Comparison of ENCODE assay signal across 10 cellular contexts in genomic region chr17:7705269-7706255, GRCh38. TPM values are rescaled to one million over a fixed set of nuclear protein-coding genes. Genes with fewer than 3 reads are reported as not detected.
A peak's percentile ranks its signal among the peaks of the same experiment; 100 is the strongest.
DNase-seq lines count a peak whose midpoint lies in the region; ATAC-seq and TF ChIP-seq lines count a peak whose summit lies in the region.
"Had no signal": no experiment of that assay in that cellular context is flagged by ENCODE, and none has a peak within 500 bp of the region (broad histone marks: within the 10 kb centered on the region; RNA-seq: fewer than 3 reads in every experiment).

No MANE protein-coding gene starts in this region.

- no peak overlapping the region for H4K8ac ChIP-seq in mesendoderm (ENCODE audit: low read depth, low read length)

- peaks cover 2% of the 10 kb centered on the region for H3K36me3 Mint-ChIP-seq in chondrocyte (ENCODE audit: low read depth)

- peak in 2 of 4 donors; percentile 8 to 31 for ATAC-seq in heart left ventricle
- no peak for ATAC-seq in Right ventricle myocardium inferior
- ATAC-seq in GM19351 (IDR thresholded peaks at IDR 0.05; ENCODE audit: unreplicated experiment): no peak
- ATAC-seq in GM19324 (IDR thresholded peaks at IDR 0.05; ENCODE audit: low FRiP score, unreplicated experiment): no peak

- H3K27me3 ChIP-seq in heart left ventricle (peaks cover 13 to 47% (median 30%) of the 10 kb centered on the region in 9 donors), mesendoderm (ENCODE audit: insufficient read depth, low read length, poor library complexity) (peaks cover 3% of the 10 kb centered on the region), uterus (no peaks in the 10 kb centered on the region)

- H3K9me3 Mint-ChIP-seq in chondrocyte (ENCODE audit: low read depth): no peaks in the 10 kb centered on the region

- no peak overlapping the region for H2BK15ac ChIP-seq in mesendoderm (replicated peaks; ENCODE audit: low read depth)

- H3K4me3 ChIP-seq in heart left ventricle (peak overlapping the region; percentile 7 to 54 (median 46)), mesendoderm (ENCODE audit: low read length) (peak overlapping the region; percentile 45), uterus (peak overlapping the region; percentile 31 to 44)
- H3K4me3 ChIP-seq: lung had no signal

- H2BK120ac ChIP-seq in mesendoderm (ENCODE audit: low read depth, low read length): no peak overlapping the region

- DNase-seq in heart left ventricle (peak in 1 of 5 donors; percentile 21), Right ventricle myocardium inferior (ENCODE audit: missing footprints) (no peak), chondrocyte (ENCODE audit: low spot score) (no peak), mesendoderm (no peak), uterus (no peak), KBM-7 (no peak)
- DNase-seq: NCI-H2107 had no signal

- no peak overlapping the region for H3K23ac ChIP-seq in mesendoderm (ENCODE audit: low read length)

- 3 to 10% (median 6%) methylated on average over 22 to 50 of the region's 50 CpGs for WGBS in heart left ventricle, 4 donors
- WGBS in mesendoderm (ENCODE audit: extremely low coverage, insufficient coverage, low lambda C conversion rate): no CpG with 5 or more reads among the region's 50 CpGs

- H3K36me3 ChIP-seq in heart left ventricle (peaks cover 0 to 19% (median 13%) of the 10 kb centered on the region in 9 donors), mesendoderm (ENCODE audit: control insufficient read depth, insufficient read depth, low read length) (no peaks in the 10 kb centered on the region), uterus (no peaks in the 10 kb centered on the region)

- in situ Hi-C loops in KBM-7 (cut with MboI; ENCODE audit: low pct_unique_long_range_greater_than_20kb, low sequenced_read_pairs): no loop called here

- H3K4me3 Mint-ChIP-seq in chondrocyte (ENCODE audit: unreplicated experiment): peak overlapping the region; percentile 78

- H3K27ac ChIP-seq in heart left ventricle (no peak overlapping the region), mesendoderm (ENCODE audit: low read depth, low read length) (no peak overlapping the region), uterus (peak overlapping the region; percentile 22 to 34)

- no peak overlapping the region for H3K4ac ChIP-seq in mesendoderm (ENCODE audit: low read depth, low read length)

- H2AK5ac ChIP-seq in mesendoderm (ENCODE audit: low read length): no peak overlapping the region

- H3K4me2 ChIP-seq in mesendoderm (ENCODE audit: low read length): peak overlapping the region; percentile 67

- H3K79me2 ChIP-seq in mesendoderm (ENCODE audit: control insufficient read depth, insufficient read depth, low read length): no peaks in the 10 kb centered on the region

- peak overlapping the region; percentile 72 for H3K9ac ChIP-seq in mesendoderm (ENCODE audit: low read length)

- peaks cover 27% of the 10 kb centered on the region for H3K4me1 Mint-ChIP-seq in chondrocyte (ENCODE audit: low read depth)

- intact Hi-C loops in heart left ventricle (cut with DNase I) (no loop called here), Right ventricle myocardium inferior (cut with DNase I) (no loop called here), uterus (cut with DNase I; ENCODE audit: low total_unique reads) (no loop called here)

- no peak overlapping the region for H2BK5ac ChIP-seq in mesendoderm (ENCODE audit: low read length)

- H3K18ac ChIP-seq in mesendoderm (ENCODE audit: low read length): peak overlapping the region; percentile 54

- H4K5ac ChIP-seq in mesendoderm (ENCODE audit: low read length): no peak overlapping the region

- no peak overlapping the region for H3K27ac Mint-ChIP-seq in chondrocyte (ENCODE audit: unreplicated experiment)

- H3K4me1 ChIP-seq in heart left ventricle (peaks cover 5 to 29% (median 16%) of the 10 kb centered on the region in 12 donors), mesendoderm (ENCODE audit: control insufficient read depth, low read depth, low read length) (peaks cover 6% of the 10 kb centered on the region), uterus (peaks cover 0 to 17% of the 10 kb centered on the region in 2 donors)

- H3K79me1 ChIP-seq in mesendoderm (ENCODE audit: low read length): no peaks in the 10 kb centered on the region

- no peak for TF ChIP-seq CTCF in heart left ventricle (IDR thresholded peaks at IDR 0.05)
- peak; percentile 4 for TF ChIP-seq CTCF in chondrocyte (IDR thresholded peaks at IDR 0.05)
- no peak for TF ChIP-seq CTCF in uterus (IDR thresholded peaks at IDR 0.05)

- no peak for TF ChIP-seq POLR2A in heart left ventricle (IDR thresholded peaks at IDR 0.05)
- no peak for TF ChIP-seq POLR2A in uterus (IDR thresholded peaks at IDR 0.05)

- H3K9me3 ChIP-seq in heart left ventricle (no peaks in the 10 kb centered on the region), uterus (no peaks in the 10 kb centered on the region)

- peaks cover 11% of the 10 kb centered on the region for H3K27me3 Mint-ChIP-seq in chondrocyte (ENCODE audit: low read depth)

- H3K56ac ChIP-seq in mesendoderm (ENCODE audit: low read length): peak overlapping the region; percentile 82

RNA-seq across cellular contexts. Expression of gene EFNB3, which starts 0.6 kb away (rescaled TPM):
- total RNA-seq in heart left ventricle: 1 to 10 TPM in 1 of 9 donors, under 1 TPM in 8; 0.10 to 4.6 (median 0.36) TPM
- polyA plus RNA-seq in heart left ventricle: under 1 TPM; 0.15 to 0.43 TPM
- total RNA-seq in Right ventricle myocardium inferior: 0.11 TPM
- 4.1 to 6.5 TPM (median 6.4 TPM) in 3 replicates for total RNA-seq in chondrocyte
- polyA plus RNA-seq in mesendoderm (2013, experiment 1 of 2): 5.9 TPM
- 5.8 TPM for polyA plus RNA-seq in mesendoderm (2013, experiment 2 of 2)
- total RNA-seq in uterus: 10 to 100 TPM in 2 of 4 donors, under 1 TPM in 2; 0.26 to 13.1 (median 5.6) TPM

RNA-seq across cellular contexts. Expression of gene DNAH2, which starts 12.0 kb away (rescaled TPM):
- total RNA-seq in heart left ventricle (under 1 TPM in 5 of 9 donors, not detected in 4; 0.02 to 0.56 (median 0.05) TPM), Right ventricle myocardium inferior (not detected), chondrocyte (not detected in 3 replicates), uterus (1 to 10 TPM in 1 of 4 donors, under 1 TPM in 3; under 0.01 to 1.4 (median 0.48) TPM)
- polyA plus RNA-seq in heart left ventricle: under 1 TPM; 0.04 TPM
- polyA plus RNA-seq in mesendoderm (2013, experiment 1 of 2): 0.03 TPM
- polyA plus RNA-seq in mesendoderm (2013, experiment 2 of 2): 0.06 TPM

RNA-seq across cellular contexts. Expression of gene WRAP53, which starts 17.3 kb away (rescaled TPM):
- total RNA-seq in heart left ventricle (1 to 10 TPM; 3.7 to 9.8 (median 4.8) TPM), Right ventricle myocardium inferior (5.6 TPM), chondrocyte (6.5 to 12.6 TPM (median 7.1 TPM) in 3 replicates), uterus (1 to 10 TPM; 1.0 to 8.8 (median 6.2) TPM)
- polyA plus RNA-seq in heart left ventricle: 10 to 100 TPM in 1 of 2 donors, 1 to 10 TPM in 1; 5.4 to 12.0 TPM
- polyA plus RNA-seq in mesendoderm (2013, experiment 1 of 2): 19.8 TPM
- polyA plus RNA-seq in mesendoderm (2013, experiment 2 of 2): 18.7 TPM

RNA-seq across cellular contexts. Expression of gene TP53, which starts 18.3 kb away (rescaled TPM):
- total RNA-seq in heart left ventricle: 10 to 100 TPM; 10.0 to 44.6 (median 12.8) TPM
- polyA plus RNA-seq in heart left ventricle: 1 to 10 TPM; 6.8 to 9.0 TPM
- 15.4 TPM for total RNA-seq in Right ventricle myocardium inferior
- total RNA-seq in chondrocyte: 74.5 to 77.7 TPM (median 74.9 TPM) in 3 replicates
- polyA plus RNA-seq in mesendoderm (2013, experiment 1 of 2): 206 TPM
- 206 TPM for polyA plus RNA-seq in mesendoderm (2013, experiment 2 of 2)
- total RNA-seq in uterus: 10 to 100 TPM in 3 of 4 donors, 1 to 10 TPM in 1; 5.9 to 58.3 (median 30.7) TPM

RNA-seq across cellular contexts. Expression of gene ATP1B2, which starts 54.8 kb away (rescaled TPM):
- total RNA-seq in heart left ventricle (1 to 10 TPM; 1.3 to 6.6 (median 2.9) TPM), Right ventricle myocardium inferior (3.8 TPM), chondrocyte (0.77 to 2.2 TPM (median 0.90 TPM) in 3 replicates), uterus (10 to 100 TPM in 1 of 4 donors, 1 to 10 TPM in 3; 3.2 to 20.7 (median 8.0) TPM)
- 1 to 10 TPM in 1 of 2 donors, under 1 TPM in 1; 0.60 to 2.6 TPM for polyA plus RNA-seq in heart left ventricle
- 3.2 TPM for polyA plus RNA-seq in mesendoderm (2013, experiment 1 of 2)
- 3.1 TPM for polyA plus RNA-seq in mesendoderm (2013, experiment 2 of 2)

Comparison
In these comparisons a context has a peak if more than half of its experiments do, and no peak if none do; other contexts are left out.
1. H3K27ac ChIP-seq: peak in uterus (2 of 2); none in heart left ventricle (0 of 12) and mesendoderm (single experiment).
2. Peak in every context shown above with its lines, with median percentiles within 50 percentile points of each other: H3K4me3 ChIP-seq.